ENCODE assay signal across 28 cellular contexts in the genomic region with DNA sequence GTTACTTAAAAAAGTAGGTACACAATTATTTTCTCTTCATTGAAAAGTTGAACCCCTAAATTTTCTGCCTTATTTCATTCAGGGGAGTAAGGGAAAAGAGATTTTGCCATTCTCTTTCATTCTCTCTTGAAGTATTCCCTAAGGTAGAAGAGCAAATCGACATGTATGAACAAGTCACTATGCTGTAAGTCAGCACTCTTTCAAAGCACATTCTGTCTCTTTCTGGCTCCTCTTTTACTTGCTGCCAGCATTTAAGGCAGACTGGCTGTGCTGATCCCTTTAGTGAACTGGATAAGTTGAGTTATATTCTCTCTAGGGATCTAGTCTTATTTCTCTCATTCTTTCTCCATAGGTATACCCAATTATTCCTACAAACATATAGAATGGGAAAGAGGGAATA.
"Had no signal": no experiment of that assay in that cellular context is flagged by ENCODE, and none has a peak within 500 bp of the region (broad histone marks: within the 10 kb centered on the region; RNA-seq: fewer than 3 reads in every experiment).

No MANE protein-coding gene starts in this region.

- H3K36me3 ChIP-seq: adrenal gland, MG63, Peyer's patch, SJSA1 had no signal

- H3K4me2 ChIP-seq: KMS-11 had no signal

- H3K9me3 ChIP-seq: adrenal gland, MG63, SJSA1 had no signal

- H3K27me3 ChIP-seq: adrenal gland, MG63, Peyer's patch, SJSA1 had no signal

- H3K27ac ChIP-seq: adrenal gland, KMS-11, Peyer's patch, RWPE1, SJSA1 had no signal

- H3K9ac ChIP-seq: KMS-11 had no signal

- H3K4me3 ChIP-seq: adrenal gland, MG63, Peyer's patch, SJSA1 had no signal

- DNase-seq: activated CD4-positive, alpha-beta T cell treated with anti-CD3 and anti-CD28 coated beads for 4 hours; activated CD8-positive, alpha-beta memory T cell treated with anti-CD3 and anti-CD28 coated beads, Interleukin-2, amount 50 U/mL, for 48 hours; activated CD8-positive, alpha-beta T cell treated with anti-CD3 and anti-CD28 coated beads, Interleukin-2, amount 10 ng/mL, durations not matched to agents 7 days and 5 days; activated naive CD4-positive, alpha-beta T cell treated with anti-CD3 and anti-CD28 coated beads, Interleukin-2, amount 50 U/mL, for 16 hours; activated naive CD8-positive, alpha-beta T cell treated with anti-CD3 and anti-CD28 coated beads, Interleukin-2, amount 10 ng/mL, durations not matched to agents 7 days and 5 days; activated T-cell treated with anti-CD3 and anti-CD28 coated beads, Interleukin-2, amount 50 U/mL, for 1 hour; adrenal gland; anterior cingulate cortex; central memory CD4-positive, alpha-beta T cell; MG63; MV-4-11; NCI-H1092 treated with DMSO at 0.1 percent for 48 hours; NCI-H1436; NCI-H1694 treated with DMSO at 0.1 percent for 48 hours; NCI-H2081; NCI-H446; NCI-H524 treated with DMSO at 0.1 percent for 48 hours; NCI-H774; NK-92 treated with Interleukin-12 subunit alpha and Interleukin-12 subunit beta, amount 100 ng/mL, for 24 hours; OCI-M1; Peyer's patch; SHP77; SW 1271 had no signal

- ATAC-seq: activated CD4-positive, CD25-positive, alpha-beta regulatory T cell treated with anti-CD3 and anti-CD28 coated beads, Interleukin-2, amount 50 U/mL, for 24 hours; activated CD8-positive, alpha-beta T cell treated with anti-CD3 and anti-CD28 coated beads, Interleukin-2, amount 10 ng/mL, durations not matched to agents 7 days and 5 days; SK-N-SH treated with all-trans-retinoic acid at 6 μM for 48 hours had no signal

- H3K4me1 ChIP-seq: adrenal gland, Peyer's patch, SJSA1 had no signal
